In the genomic region with DNA sequence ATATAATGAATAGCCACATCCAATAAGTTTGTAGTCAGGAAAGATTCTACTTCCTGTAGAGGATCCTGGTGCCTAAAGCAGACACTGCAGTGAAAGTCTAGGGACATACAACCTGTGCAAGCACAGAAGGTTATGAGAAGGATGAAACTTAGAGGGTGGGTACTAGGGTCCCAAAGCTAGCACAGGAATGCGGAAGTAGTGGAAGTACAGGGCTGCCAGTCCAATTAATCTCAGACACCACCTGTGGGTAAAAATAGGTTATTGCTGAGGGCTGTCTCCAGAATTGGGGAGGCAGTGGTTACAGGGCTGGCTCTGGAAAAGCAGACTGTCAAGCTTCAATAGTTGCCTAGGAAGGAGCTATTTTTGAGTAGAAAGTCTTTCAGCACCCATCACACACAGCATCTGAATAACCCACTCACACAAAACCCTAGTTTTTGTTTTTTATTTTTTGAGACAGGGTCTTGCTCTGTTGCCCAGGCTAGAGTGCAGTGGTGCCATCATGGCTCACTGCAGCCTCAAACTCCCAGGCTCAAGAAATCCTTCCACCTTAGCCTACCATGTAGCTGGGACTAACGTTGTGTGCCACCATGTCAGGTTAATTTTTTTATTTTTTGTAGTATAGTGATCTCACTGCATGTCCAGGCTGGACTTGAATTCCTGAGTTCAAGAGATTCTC, we compare ENCODE assay signal across 9 cellular contexts. TPM values are rescaled to one million over a fixed set of nuclear protein-coding genes. Genes with fewer than 3 reads are reported as not detected.
DNase-seq lines count a peak whose midpoint lies in the region; ATAC-seq and TF ChIP-seq lines count a peak whose summit lies in the region.
"Had no signal": no experiment of that assay in that cellular context is flagged by ENCODE, and none has a peak within 500 bp of the region (broad histone marks: within the 10 kb centered on the region; RNA-seq: fewer than 3 reads in every experiment).

No MANE protein-coding gene starts in this region.

- H3K36me3 Mint-ChIP-seq in activated naive CD4-positive, alpha-beta T cell treated with anti-CD3 and anti-CD28 coated beads, Interleukin-2, amount 50 U/mL, for 72 hours: no peaks in the 10 kb centered on the region
- no peaks in the 10 kb centered on the region for H3K36me3 Mint-ChIP-seq in activated T-helper 17 cell treated with anti-CD3 and anti-CD28 coated beads, Interleukin-2, amount 50 U/mL, for 72 hours (ENCODE audit: low read depth)

- peak overlapping the region in 1 of 2 donors; percentile 5 for H3K27ac Mint-ChIP-seq in activated naive CD4-positive, alpha-beta T cell treated with anti-CD3 and anti-CD28 coated beads, Interleukin-2, amount 50 U/mL, for 72 hours
- no peak overlapping the region for H3K27ac Mint-ChIP-seq in activated T-helper 17 cell treated with anti-CD3 and anti-CD28 coated beads, Interleukin-2, amount 50 U/mL, for 72 hours

- no peaks in the 10 kb centered on the region for H3K9me3 Mint-ChIP-seq in activated naive CD4-positive, alpha-beta T cell treated with anti-CD3 and anti-CD28 coated beads, Interleukin-2, amount 50 U/mL, for 72 hours
- H3K9me3 Mint-ChIP-seq in activated T-helper 17 cell treated with anti-CD3 and anti-CD28 coated beads, Interleukin-2, amount 50 U/mL, for 72 hours: no peaks in the 10 kb centered on the region

- peak; percentile 23 for TF ChIP-seq CTCF in retinal pigment epithelial cell (conservative IDR thresholded peaks at IDR 0.05; ENCODE audit: low read depth, low read length)

- peak; percentile 61 to 63 for ATAC-seq in activated naive CD4-positive, alpha-beta T cell treated with anti-CD3 and anti-CD28 coated beads, Interleukin-2, amount 50 U/mL, for 72 hours
- peak; percentile 75 for ATAC-seq in HG03175 (IDR thresholded peaks at IDR 0.05; ENCODE audit: unreplicated experiment)
- peak; percentile 50 for ATAC-seq in activated T-helper 17 cell treated with anti-CD3 and anti-CD28 coated beads, Interleukin-2, amount 50 U/mL, for 72 hours (replicated peaks)
- ATAC-seq in HG03460 (IDR thresholded peaks at IDR 0.05; ENCODE audit: unreplicated experiment): no peak

- DNase-seq in activated naive CD4-positive, alpha-beta T cell treated with anti-CD3 and anti-CD28 coated beads, Interleukin-2, amount 50 U/mL, for 72 hours (ENCODE audit: low spot score in 2 of 2): no peak
- no peak for DNase-seq in activated naive CD4-positive, alpha-beta T cell treated with Interleukin-2 at 50 U/mL for 16 hours
- DNase-seq in retinal pigment epithelial cell (ENCODE audit: low read depth) (no peak), cortex of kidney (lab: John Stamatoyannopoulos, UW) (no peak), MV-4-11 (lab: John Stamatoyannopoulos, UW) (no peak)
- DNase-seq: amniotic stem cell had no signal

- H3K27me3 Mint-ChIP-seq in activated T-helper 17 cell treated with anti-CD3 and anti-CD28 coated beads, Interleukin-2, amount 50 U/mL, for 72 hours: no peaks in the 10 kb centered on the region

- no peak overlapping the region for H3K4me3 ChIP-seq in retinal pigment epithelial cell (ENCODE audit: low read length)

- no peak overlapping the region for H3K4me3 Mint-ChIP-seq in activated T-helper 17 cell treated with anti-CD3 and anti-CD28 coated beads, Interleukin-2, amount 50 U/mL, for 72 hours

- no peaks in the 10 kb centered on the region for H3K4me1 Mint-ChIP-seq in activated T-helper 17 cell treated with anti-CD3 and anti-CD28 coated beads, Interleukin-2, amount 50 U/mL, for 72 hours

RNA-seq across cellular contexts. Expression of gene ELF2, which starts 50.8 kb away (rescaled TPM):
- 10 to 100 TPM; 30.1 to 34.9 TPM for total RNA-seq in activated naive CD4-positive, alpha-beta T cell treated with anti-CD3 and anti-CD28 coated beads, Interleukin-2, amount 50 U/mL, for 72 hours
- total RNA-seq in activated T-helper 17 cell treated with anti-CD3 and anti-CD28 coated beads, Interleukin-2, amount 50 U/mL, for 72 hours: 10 to 100 TPM; 29.7 to 35.2 TPM

RNA-seq across cellular contexts. Expression of gene MGARP, which starts 52.2 kb away (rescaled TPM):
- under 1 TPM; 0.27 to 0.31 TPM for total RNA-seq in activated naive CD4-positive, alpha-beta T cell treated with anti-CD3 and anti-CD28 coated beads, Interleukin-2, amount 50 U/mL, for 72 hours
- total RNA-seq in activated T-helper 17 cell treated with anti-CD3 and anti-CD28 coated beads, Interleukin-2, amount 50 U/mL, for 72 hours: under 1 TPM in 1 of 2 donors, not detected in 1; 0.98 TPM
